In genomic region chr12:49349266-49349665, GRCh38 we compare ENCODE assay signal across 22 cellular contexts. TPM values are rescaled to one million over a fixed set of nuclear protein-coding genes. Genes with fewer than 3 reads are reported as not detected.
DNase-seq lines count a peak whose midpoint lies in the region; ATAC-seq and TF ChIP-seq lines count a peak whose summit lies in the region.
"Had no signal": no experiment of that assay in that cellular context is flagged by ENCODE, and none has a peak within 500 bp of the region (broad histone marks: within the 10 kb centered on the region; RNA-seq: fewer than 3 reads in every experiment).

No MANE protein-coding gene starts in this region.

- H3K9me3 ChIP-seq in endodermal cell (ENCODE audit: control insufficient read depth, low read length) (no peaks in the 10 kb centered on the region), testis (no peaks in the 10 kb centered on the region)
- H3K9me3 ChIP-seq: BE2C had no signal

- H3K27me3 Mint-ChIP-seq in endodermal cell (ENCODE audit: insufficient read depth) (peaks cover 65% of the 10 kb centered on the region), nephron (ENCODE audit: low read depth) (peaks cover 89% of the 10 kb centered on the region)
- H3K27me3 Mint-ChIP-seq in stimulated activated memory B cell treated with anti-CD40 and anti-IgM and Interleukin-4, amounts not matched to agents 10 μg/mL and 1 μg/mL and 100 μg/mL, for 72 hours, result peaks cover 95% of the 10 kb centered on the region

- TF ChIP-seq CTCF in endodermal cell (conservative IDR thresholded peaks at IDR 0.05), result no peak
- TF ChIP-seq CTCF in nephron (IDR thresholded peaks at IDR 0.05; ENCODE audit: unreplicated experiment in 3 of 3), result no peak
- TF ChIP-seq CTCF in testis (IDR thresholded peaks at IDR 0.05), result no peak

- H3K36me3 Mint-ChIP-seq in endodermal cell (ENCODE audit: low read depth) (no peaks in the 10 kb centered on the region), nephron (ENCODE audit: low read depth) (no peaks in the 10 kb centered on the region)
- H3K36me3 Mint-ChIP-seq in stimulated activated memory B cell treated with anti-CD40 and anti-IgM and Interleukin-4, amounts not matched to agents 10 μg/mL and 1 μg/mL and 100 μg/mL, for 72 hours, result no peaks in the 10 kb centered on the region

- no peak overlapping the region for H3K4me3 ChIP-seq in endodermal cell (ENCODE audit: low read length)
- no peak overlapping the region for H3K4me3 ChIP-seq in testis
- H3K4me3 ChIP-seq: GM23248, K562 had no signal

- H3K4me3 Mint-ChIP-seq in endodermal cell, result no peak overlapping the region
- H3K4me3 Mint-ChIP-seq in nephron, result peak overlapping the region; percentile 37 to 60 (median 46)
- no peak overlapping the region for H3K4me3 Mint-ChIP-seq in stimulated activated memory B cell treated with anti-CD40 and anti-IgM and Interleukin-4, amounts not matched to agents 10 μg/mL and 1 μg/mL and 100 μg/mL, for 72 hours
- H3K4me3 Mint-ChIP-seq: CD4-positive, alpha-beta T cell had no signal

- WGBS in endodermal cell (ENCODE audit: insufficient coverage in 1 of 2, insufficient read length in 1 of 2), 2 experiments, result 95 to 99% methylated on average over 8 to 11 of the region's 11 CpGs
- 91 to 94% methylated on average over 11 of the region's 11 CpGs for WGBS in testis, 2 donors

- peak; percentile 47 for DNase-seq in activated CD8-positive, alpha-beta memory T cell treated with anti-CD3 and anti-CD28 coated beads for 24 hours
- DNase-seq in activated CD8-positive, alpha-beta memory T cell treated with anti-CD3 and anti-CD28 coated beads, Interleukin-2, amount 50 U/mL, for 4 hours, result no peak
- DNase-seq in endodermal cell (peak; percentile 36), testis (peak; percentile 6), NCI-H510A (lab: John Stamatoyannopoulos, UW) (no peak)
- DNase-seq: 8988T; BE2C; CD4-positive, alpha-beta T cell; DMS153; GF-D8; GM23248; NCI-H1092 treated with DMSO at 0.1 percent for 48 hours; NCI-H1694; NCI-H2081 treated with DMSO at 0.1 percent for 48 hours; NCI-H82; RPMI8226; SIG-M5 had no signal

- H3K27ac ChIP-seq in endodermal cell (ENCODE audit: low read depth, low read length) (no peak overlapping the region), testis (no peak overlapping the region)
- H3K27ac ChIP-seq: GM23248 had no signal

- H3K4me1 Mint-ChIP-seq in endodermal cell (peaks cover 12% of the 10 kb centered on the region), nephron (peaks cover 29% of the 10 kb centered on the region)
- H3K4me1 Mint-ChIP-seq in stimulated activated memory B cell treated with anti-CD40 and anti-IgM and Interleukin-4, amounts not matched to agents 10 μg/mL and 1 μg/mL and 100 μg/mL, for 72 hours, result peaks cover 39% of the 10 kb centered on the region

- intact Hi-C loops in testis (cut with DNase I; ENCODE audit: low total_unique reads), result loop anchor here (10.0 kb wide), 1 partner anchor 166 kb away; no protein-coding TSS in a partner anchor

- H3K27ac Mint-ChIP-seq in endodermal cell (no peak overlapping the region), nephron (peak overlapping the region in 1 of 3 experiments; percentile 38)
- no peak overlapping the region for H3K27ac Mint-ChIP-seq in stimulated activated memory B cell treated with anti-CD40 and anti-IgM and Interleukin-4, amounts not matched to agents 10 μg/mL and 1 μg/mL and 100 μg/mL, for 72 hours
- H3K27ac Mint-ChIP-seq: CD4-positive, alpha-beta T cell had no signal

- H3K9me3 Mint-ChIP-seq in endodermal cell (no peaks in the 10 kb centered on the region), nephron (no peaks in the 10 kb centered on the region)
- H3K9me3 Mint-ChIP-seq in stimulated activated memory B cell treated with anti-CD40 and anti-IgM and Interleukin-4, amounts not matched to agents 10 μg/mL and 1 μg/mL and 100 μg/mL, for 72 hours, result no peaks in the 10 kb centered on the region
- H3K9me3 Mint-ChIP-seq: CD4-positive, alpha-beta T cell had no signal

- peaks cover 51% of the 10 kb centered on the region for H3K27me3 ChIP-seq in endodermal cell (ENCODE audit: control insufficient read depth, insufficient read depth, low read length, poor library complexity, severe bottlenecking)
- no peaks in the 10 kb centered on the region for H3K27me3 ChIP-seq in testis

- H3K36me3 ChIP-seq in endodermal cell (ENCODE audit: control insufficient read depth, insufficient read depth, low read length), result peaks cover 4% of the 10 kb centered on the region
- no peaks in the 10 kb centered on the region for H3K36me3 ChIP-seq in testis (ENCODE audit: low read depth, missing control alignments)
- H3K36me3 ChIP-seq: BE2C had no signal

- H3K4me1 ChIP-seq in endodermal cell (ENCODE audit: control insufficient read depth, insufficient read depth, low read length), result no peaks in the 10 kb centered on the region
- H3K4me1 ChIP-seq in testis, result peaks cover 38% of the 10 kb centered on the region

- H3K9ac ChIP-seq in endodermal cell (ENCODE audit: extremely low read depth, low read length, poor library complexity, severe bottlenecking), result no peak overlapping the region
- H3K9ac ChIP-seq: GM23248 had no signal

- ATAC-seq in stimulated activated memory B cell treated with anti-CD40 and anti-IgM and Interleukin-4, amounts not matched to agents 10 μg/mL and 1 μg/mL and 100 μg/mL, for 72 hours, result no peak
- ATAC-seq in HG03521 (IDR thresholded peaks at IDR 0.05; ENCODE audit: unreplicated experiment), result no peak
- ATAC-seq: HCT116, K562 had no signal

- TF ChIP-seq POLR2A in testis (IDR thresholded peaks at IDR 0.05), result no peak

RNA-seq across cellular contexts. Expression of gene DNAJC22, which starts 2.6 kb away (rescaled TPM):
- total RNA-seq in endodermal cell (1 to 10 TPM; 1.9 to 4.6 TPM), testis (1 to 10 TPM in 1 of 2 donors, under 1 TPM in 1; 0.87 to 1.1 TPM)
- 1.9 TPM for polyA plus RNA-seq in endodermal cell (2013, experiment 1 of 2)
- polyA plus RNA-seq in endodermal cell (2013, experiment 2 of 2), result 2.2 TPM
- polyA plus RNA-seq in testis (ENCODE audit: insufficient read depth, low read depth, low replicate concordance), result 3.5 TPM
- total RNA-seq: CD4-positive, alpha-beta T cell had no signal

RNA-seq across cellular contexts. Expression of gene C1QL4, which starts 12.3 kb away (rescaled TPM):
- total RNA-seq in endodermal cell (under 1 TPM; 0.20 to 0.38 TPM), testis (1 to 10 TPM; 3.3 to 5.5 TPM)
- 31.0 TPM for polyA plus RNA-seq in endodermal cell (2013, experiment 1 of 2)
- 38.9 TPM for polyA plus RNA-seq in endodermal cell (2013, experiment 2 of 2)
- polyA plus RNA-seq in testis (ENCODE audit: insufficient read depth, low read depth, low replicate concordance), result 2.9 TPM
- total RNA-seq: CD4-positive, alpha-beta T cell; GM23248 had no signal
- polyA plus RNA-seq: GM23248 had no signal

RNA-seq across cellular contexts. Expression of gene SPATS2, which starts 18.0 kb away (rescaled TPM):
- total RNA-seq in endodermal cell (10 to 100 TPM; 50.2 to 64.8 TPM), testis (10 to 100 TPM; 47.1 to 65.0 TPM)
- 52.3 TPM for polyA plus RNA-seq in endodermal cell (2013, experiment 1 of 2)
- polyA plus RNA-seq in endodermal cell (2013, experiment 2 of 2), result 46.9 TPM
- polyA plus RNA-seq in testis (ENCODE audit: insufficient read depth, low read depth, low replicate concordance), result 67.5 TPM

RNA-seq across cellular contexts. Expression of gene TROAP, which starts 26.2 kb away (rescaled TPM):
- total RNA-seq in endodermal cell (10 to 100 TPM; 60.5 to 87.4 TPM), testis (10 to 100 TPM; 22.8 to 36.1 TPM)
- 89.3 TPM for polyA plus RNA-seq in endodermal cell (2013, experiment 1 of 2)
- 86.0 TPM for polyA plus RNA-seq in endodermal cell (2013, experiment 2 of 2)
- 61.7 TPM for polyA plus RNA-seq in testis (ENCODE audit: insufficient read depth, low read depth, low replicate concordance)

RNA-seq across cellular contexts. Expression of gene PRPH, which starts 54.3 kb away (rescaled TPM):
- total RNA-seq in endodermal cell (under 1 TPM; 0.42 to 0.51 TPM), testis (10 to 100 TPM; 36.5 to 50.0 TPM)
- polyA plus RNA-seq in endodermal cell (2013, experiment 1 of 2), result 18.3 TPM
- 16.8 TPM for polyA plus RNA-seq in endodermal cell (2013, experiment 2 of 2)
- 112 TPM for polyA plus RNA-seq in testis (ENCODE audit: insufficient read depth, low read depth, low replicate concordance)
- total RNA-seq: GM23248 had no signal
- polyA plus RNA-seq: GM23248 had no signal

Comparison
In these comparisons a context has a peak if more than half of its experiments do, and no peak if none do; other contexts are left out.
1. DNase-seq: peak in activated CD8-positive, alpha-beta memory T cell treated with anti-CD3 and anti-CD28 coated beads for 24 hours (single experiment), endodermal cell (single experiment) and testis (single experiment); none in activated CD8-positive, alpha-beta memory T cell treated with anti-CD3 and anti-CD28 coated beads, Interleukin-2, amount 50 U/mL, for 4 hours (single experiment) and NCI-H510A (single experiment).
2. H3K4me3 Mint-ChIP-seq: peak in nephron (3 of 3); none in endodermal cell (single experiment) and stimulated activated memory B cell treated with anti-CD40 and anti-IgM and Interleukin-4, amounts not matched to agents 10 μg/mL and 1 μg/mL and 100 μg/mL, for 72 hours (single experiment).